Comparison of ENCODE assay signal across 1 cellular context in genomic region chr14:105199093-105199492, GRCh38.
A peak's percentile ranks its signal among the peaks of the same experiment; 100 is the strongest.
TF ChIP-seq lines count a peak whose summit lies in the region.

No MANE protein-coding gene starts in this region.

TF ChIP-seq in HepG2, 621 proteins besides CTCF, POLR2A, EP300 and RAD21 (continues in another document):
- TF ChIP-seq FOXM1 (CRISPR knock-in tag; IDR thresholded peaks at IDR 0.05) (no peak), ZNF556 (CRISPR knock-in tag; IDR thresholded peaks at IDR 0.05; ENCODE audit: borderline replicate concordance) (no peak), ZNF44 (CRISPR knock-in tag; IDR thresholded peaks at IDR 0.05) (no peak), ZNF616 (CRISPR knock-in tag; IDR thresholded peaks at IDR 0.05; ENCODE audit: low read depth) (no peak), FOSL1 (CRISPR knock-in tag; IDR thresholded peaks at IDR 0.05; ENCODE audit: borderline replicate concordance) (0 out of 2 replicates have a peak, but pooled peaks have one; percentile 13), HNF1B (CRISPR knock-in tag; IDR thresholded peaks at IDR 0.05) (no peak), ZNF142 (CRISPR knock-in tag; IDR thresholded peaks at IDR 0.05) (no peak), ZFP36L1 (CRISPR knock-in tag; IDR thresholded peaks at IDR 0.05) (no peak), ZNF207 (IDR thresholded peaks at IDR 0.05; ENCODE audit: borderline replicate concordance) (no peak), GABPA (IDR thresholded peaks at IDR 0.05; ENCODE audit: low read depth, low read length) (peak; percentile 26; the same call in 1 of the 2 replicates), GABPA (CRISPR knock-in tag; IDR thresholded peaks at IDR 0.05; ENCODE audit: low read depth) (peak; percentile 73), NR2C2 (CRISPR knock-in tag; IDR thresholded peaks at IDR 0.05; ENCODE audit: borderline replicate concordance) (no peak), GABPB1 (CRISPR knock-in tag; IDR thresholded peaks at IDR 0.05) (peak; percentile 69; the same call in 1 of the 2 replicates), NFE2L2 (IDR thresholded peaks at IDR 0.05; ENCODE audit: low read length) (no peak), ZNF740 (CRISPR knock-in tag; IDR thresholded peaks at IDR 0.05) (no peak), HOXA5 (CRISPR knock-in tag; IDR thresholded peaks at IDR 0.05) (no peak), ZNF335 (CRISPR knock-in tag; IDR thresholded peaks at IDR 0.05) (no peak), ZBTB20 (CRISPR knock-in tag; IDR thresholded peaks at IDR 0.05; ENCODE audit: borderline replicate concordance, low read depth) (no peak), MBNL3 (CRISPR knock-in tag; conservative IDR thresholded peaks at IDR 0.05) (no peak), SP2 (CRISPR knock-in tag; IDR thresholded peaks at IDR 0.05) (no peak), HNRNPH1 (optimal IDR thresholded peaks at IDR 0.05; ENCODE audit: low read depth, low read length) (no peak), ZFP90 (CRISPR knock-in tag; IDR thresholded peaks at IDR 0.05; ENCODE audit: borderline replicate concordance) (no peak), AKAP8 (CRISPR knock-in tag; IDR thresholded peaks at IDR 0.05) (no peak), SMAD3 (CRISPR knock-in tag; IDR thresholded peaks at IDR 0.05) (no peak), ZNF780A (CRISPR knock-in tag; IDR thresholded peaks at IDR 0.05) (no peak), NR2F1 (CRISPR knock-in tag; IDR thresholded peaks at IDR 0.05) (no peak), ZNF501 (CRISPR knock-in tag; IDR thresholded peaks at IDR 0.05) (no peak), ZNF264 (CRISPR knock-in tag; IDR thresholded peaks at IDR 0.05) (no peak), MAFG (CRISPR knock-in tag; IDR thresholded peaks at IDR 0.05) (no peak), ZNF589 (CRISPR knock-in tag; conservative IDR thresholded peaks at IDR 0.05) (no peak), NRL (CRISPR knock-in tag; IDR thresholded peaks at IDR 0.05; ENCODE audit: borderline replicate concordance) (peak; percentile 46; the same call in 1 of the 2 replicates), NFKB2 (CRISPR knock-in tag; IDR thresholded peaks at IDR 0.05; ENCODE audit: borderline replicate concordance) (no peak), ZSCAN5A (CRISPR knock-in tag; IDR thresholded peaks at IDR 0.05; ENCODE audit: borderline replicate concordance) (no peak), ZSCAN31 (CRISPR knock-in tag; IDR thresholded peaks at IDR 0.05; ENCODE audit: low read depth) (no peak), ZNF34 (CRISPR knock-in tag; IDR thresholded peaks at IDR 0.05; ENCODE audit: borderline replicate concordance) (no peak), ETV5 (CRISPR knock-in tag; IDR thresholded peaks at IDR 0.05; ENCODE audit: borderline replicate concordance) (peak; percentile 65; the same call in 1 of the 2 replicates), BCLAF1 (IDR thresholded peaks at IDR 0.05) (no peak), PAWR (CRISPR knock-in tag; IDR thresholded peaks at IDR 0.05; ENCODE audit: borderline replicate concordance) (no peak), PHF5A (CRISPR knock-in tag; IDR thresholded peaks at IDR 0.05; ENCODE audit: low read depth, unreplicated experiment) (no peak), FOSL2 (CRISPR knock-in tag; IDR thresholded peaks at IDR 0.05) (peak; percentile 76), ELF3 (CRISPR knock-in tag; IDR thresholded peaks at IDR 0.05) (no peak), SAP130 (CRISPR knock-in tag; IDR thresholded peaks at IDR 0.05; ENCODE audit: low read depth) (peak; percentile 52)
- TF ChIP-seq, protein P1, sequence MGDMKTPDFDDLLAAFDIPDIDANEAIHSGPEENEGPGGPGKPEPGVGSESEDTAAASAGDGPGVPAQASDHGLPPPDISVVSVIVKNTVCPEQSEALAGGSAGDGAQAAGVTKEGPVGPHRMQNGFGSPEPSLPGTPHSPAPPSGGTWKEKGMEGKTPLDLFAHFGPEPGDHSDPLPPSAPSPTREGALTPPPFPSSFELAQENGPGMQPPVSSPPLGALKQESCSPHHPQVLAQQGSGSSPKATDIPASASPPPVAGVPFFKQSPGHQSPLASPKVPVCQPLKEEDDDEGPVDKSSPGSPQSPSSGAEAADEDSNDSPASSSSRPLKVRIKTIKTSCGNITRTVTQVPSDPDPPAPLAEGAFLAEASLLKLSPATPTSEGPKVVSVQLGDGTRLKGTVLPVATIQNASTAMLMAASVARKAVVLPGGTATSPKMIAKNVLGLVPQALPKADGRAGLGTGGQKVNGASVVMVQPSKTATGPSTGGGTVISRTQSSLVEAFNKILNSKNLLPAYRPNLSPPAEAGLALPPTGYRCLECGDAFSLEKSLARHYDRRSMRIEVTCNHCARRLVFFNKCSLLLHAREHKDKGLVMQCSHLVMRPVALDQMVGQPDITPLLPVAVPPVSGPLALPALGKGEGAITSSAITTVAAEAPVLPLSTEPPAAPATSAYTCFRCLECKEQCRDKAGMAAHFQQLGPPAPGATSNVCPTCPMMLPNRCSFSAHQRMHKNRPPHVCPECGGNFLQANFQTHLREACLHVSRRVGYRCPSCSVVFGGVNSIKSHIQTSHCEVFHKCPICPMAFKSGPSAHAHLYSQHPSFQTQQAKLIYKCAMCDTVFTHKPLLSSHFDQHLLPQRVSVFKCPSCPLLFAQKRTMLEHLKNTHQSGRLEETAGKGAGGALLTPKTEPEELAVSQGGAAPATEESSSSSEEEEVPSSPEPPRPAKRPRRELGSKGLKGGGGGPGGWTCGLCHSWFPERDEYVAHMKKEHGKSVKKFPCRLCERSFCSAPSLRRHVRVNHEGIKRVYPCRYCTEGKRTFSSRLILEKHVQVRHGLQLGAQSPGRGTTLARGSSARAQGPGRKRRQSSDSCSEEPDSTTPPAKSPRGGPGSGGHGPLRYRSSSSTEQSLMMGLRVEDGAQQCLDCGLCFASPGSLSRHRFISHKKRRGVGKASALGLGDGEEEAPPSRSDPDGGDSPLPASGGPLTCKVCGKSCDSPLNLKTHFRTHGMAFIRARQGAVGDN (CRISPR knock-in tag; IDR thresholded peaks at IDR 0.05): peak; percentile 66
- TF ChIP-seq, protein P2, sequence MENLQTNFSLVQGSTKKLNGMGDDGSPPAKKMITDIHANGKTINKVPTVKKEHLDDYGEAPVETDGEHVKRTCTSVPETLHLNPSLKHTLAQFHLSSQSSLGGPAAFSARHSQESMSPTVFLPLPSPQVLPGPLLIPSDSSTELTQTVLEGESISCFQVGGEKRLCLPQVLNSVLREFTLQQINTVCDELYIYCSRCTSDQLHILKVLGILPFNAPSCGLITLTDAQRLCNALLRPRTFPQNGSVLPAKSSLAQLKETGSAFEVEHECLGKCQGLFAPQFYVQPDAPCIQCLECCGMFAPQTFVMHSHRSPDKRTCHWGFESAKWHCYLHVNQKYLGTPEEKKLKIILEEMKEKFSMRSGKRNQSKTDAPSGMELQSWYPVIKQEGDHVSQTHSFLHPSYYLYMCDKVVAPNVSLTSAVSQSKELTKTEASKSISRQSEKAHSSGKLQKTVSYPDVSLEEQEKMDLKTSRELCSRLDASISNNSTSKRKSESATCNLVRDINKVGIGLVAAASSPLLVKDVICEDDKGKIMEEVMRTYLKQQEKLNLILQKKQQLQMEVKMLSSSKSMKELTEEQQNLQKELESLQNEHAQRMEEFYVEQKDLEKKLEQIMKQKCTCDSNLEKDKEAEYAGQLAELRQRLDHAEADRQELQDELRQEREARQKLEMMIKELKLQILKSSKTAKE (CRISPR knock-in tag; IDR thresholded peaks at IDR 0.05; ENCODE audit: borderline replicate concordance): no peak
- TF ChIP-seq, protein P3, sequence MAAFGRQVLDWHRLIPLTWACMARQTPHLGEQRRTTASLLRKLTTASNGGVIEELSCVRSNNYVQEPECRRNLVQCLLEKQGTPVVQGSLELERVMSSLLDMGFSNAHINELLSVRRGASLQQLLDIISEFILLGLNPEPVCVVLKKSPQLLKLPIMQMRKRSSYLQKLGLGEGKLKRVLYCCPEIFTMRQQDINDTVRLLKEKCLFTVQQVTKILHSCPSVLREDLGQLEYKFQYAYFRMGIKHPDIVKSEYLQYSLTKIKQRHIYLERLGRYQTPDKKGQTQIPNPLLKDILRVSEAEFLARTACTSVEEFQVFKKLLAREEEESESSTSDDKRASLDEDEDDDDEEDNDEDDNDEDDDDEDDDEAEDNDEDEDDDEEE (CRISPR knock-in tag; IDR thresholded peaks at IDR 0.05): no peak
- TF ChIP-seq, protein P4, sequence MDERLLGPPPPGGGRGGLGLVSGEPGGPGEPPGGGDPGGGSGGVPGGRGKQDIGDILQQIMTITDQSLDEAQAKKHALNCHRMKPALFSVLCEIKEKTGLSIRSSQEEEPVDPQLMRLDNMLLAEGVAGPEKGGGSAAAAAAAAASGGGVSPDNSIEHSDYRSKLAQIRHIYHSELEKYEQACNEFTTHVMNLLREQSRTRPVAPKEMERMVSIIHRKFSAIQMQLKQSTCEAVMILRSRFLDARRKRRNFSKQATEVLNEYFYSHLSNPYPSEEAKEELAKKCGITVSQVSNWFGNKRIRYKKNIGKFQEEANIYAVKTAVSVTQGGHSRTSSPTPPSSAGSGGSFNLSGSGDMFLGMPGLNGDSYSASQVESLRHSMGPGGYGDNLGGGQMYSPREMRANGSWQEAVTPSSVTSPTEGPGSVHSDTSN (CRISPR knock-in tag; IDR thresholded peaks at IDR 0.05): no peak
